Comparison of ENCODE assay signal across 11 cellular contexts in the genomic region with DNA sequence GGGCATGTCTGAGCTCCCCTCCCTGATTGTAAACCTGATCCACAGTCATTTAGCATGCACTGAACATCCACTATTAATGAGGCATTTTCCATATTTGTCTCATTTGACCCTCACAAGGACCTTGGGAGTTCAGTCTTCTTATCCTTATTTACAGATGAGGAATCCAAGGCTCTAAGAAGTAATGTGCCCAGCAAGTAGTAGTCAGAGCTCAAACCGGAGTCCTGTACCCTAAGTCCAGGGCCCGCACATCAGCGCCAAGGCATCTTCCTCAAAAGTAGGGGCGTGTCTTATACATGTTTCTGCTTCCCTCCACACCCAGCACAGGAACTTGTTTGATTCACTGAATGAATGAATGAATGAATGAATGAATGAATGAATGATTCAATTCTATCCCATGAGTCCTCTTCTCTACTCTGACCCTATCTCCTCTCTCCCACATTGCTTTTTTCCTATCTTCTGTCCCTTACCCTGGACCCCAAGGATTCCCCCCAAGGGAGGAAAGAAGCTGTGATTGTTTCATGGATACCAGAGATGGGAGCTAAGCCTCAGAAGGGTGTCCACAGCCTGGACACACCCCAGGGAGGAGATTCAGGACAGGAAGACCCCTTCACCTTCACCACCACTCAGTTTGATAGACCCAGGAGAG. TPM values are rescaled to one million over a fixed set of nuclear protein-coding genes. Genes with fewer than 3 reads are reported as not detected.
DNase-seq lines count a peak whose midpoint lies in the region; ATAC-seq, FAIRE-seq and TF ChIP-seq lines count a peak whose summit lies in the region.
"Had no signal": no experiment of that assay in that cellular context is flagged by ENCODE, and none has a peak within 500 bp of the region (broad histone marks: within the 10 kb centered on the region; RNA-seq: fewer than 3 reads in every experiment).

No MANE protein-coding gene starts in this region.

- H3K4me1 ChIP-seq in Peyer's patch (peaks cover 0 to 42% (median 2%) of the 10 kb centered on the region in 4 donors), keratinocyte (ENCODE audit: control insufficient read depth, extremely low read depth, insufficient read depth, low read length) (peaks cover 30% of the 10 kb centered on the region), small intestine (ENCODE audit: control insufficient read depth in 2 of 2, insufficient read depth in 1 of 2, low read depth in 1 of 2, low read length in 1 of 2) (peaks cover 0 to 2% of the 10 kb centered on the region in 2 donors)

- H3K9ac ChIP-seq in keratinocyte (ENCODE audit: control insufficient read depth, extremely low read depth, insufficient read depth, low read length) = no peak overlapping the region

- H3K79me2 ChIP-seq in keratinocyte (ENCODE audit: control insufficient read depth, insufficient read depth, low read length) = no peaks in the 10 kb centered on the region

- FAIRE-seq in keratinocyte (lab: Jason Lieb, UNC) = no peak
- no peak for FAIRE-seq in small intestine (lab: Jason Lieb, UNC)

- WGBS in small intestine, 3 donors = 17 to 59% (median 32%) methylated on average over 4 of the region's 4 CpGs

- H3K27me3 ChIP-seq in Peyer's patch = no peaks in the 10 kb centered on the region
- H3K27me3 ChIP-seq in keratinocyte (ENCODE audit: control insufficient read depth, extremely low read depth, insufficient read depth, low read length) = no peaks in the 10 kb centered on the region
- H3K27me3 ChIP-seq in small intestine (ENCODE audit: control insufficient read depth in 2 of 2, insufficient read depth in 2 of 2, low read length in 2 of 2) = no peaks in the 10 kb centered on the region
- H3K27me3 ChIP-seq: foreskin keratinocyte had no signal

- H3K36me3 ChIP-seq in Peyer's patch = no peaks in the 10 kb centered on the region
- no peaks in the 10 kb centered on the region for H3K36me3 ChIP-seq in keratinocyte (ENCODE audit: control insufficient read depth in 2 of 2, extremely low read depth in 1 of 2, insufficient read depth in 2 of 2, low read length in 2 of 2)
- H3K36me3 ChIP-seq in small intestine (ENCODE audit: control insufficient read depth in 2 of 2, insufficient read depth in 2 of 2, low read length in 2 of 2) = no peaks in the 10 kb centered on the region

- TF ChIP-seq CTCF in Peyer's patch (IDR thresholded peaks at IDR 0.05) (no peak), keratinocyte (optimal IDR thresholded peaks at IDR 0.05 in 1 of 3, IDR thresholded peaks at IDR 0.05 in 1 of 3, conservative IDR thresholded peaks at IDR 0.05 in 1 of 3; ENCODE audit: extremely low read depth in 1 of 3, insufficient read depth in 2 of 3, low read length in 3 of 3) (no peak)

- peak; percentile 82 for DNase-seq in DMS53 (lab: John Stamatoyannopoulos, UW)
- no peak for DNase-seq in Peyer's patch
- DNase-seq in keratinocyte (ENCODE audit: low read depth, low spot score) = no peak
- peak; percentile 81 for DNase-seq in small intestine
- DNase-seq in NCI-H2029 treated with DMSO at 0.1 percent for 48 hours (lab: John Stamatoyannopoulos, UW) = no peak
- DNase-seq in NCI-H748 (lab: John Stamatoyannopoulos, UW; ENCODE audit: unreplicated experiment) = no peak
- no peak for DNase-seq in activated CD4-positive, alpha-beta T cell treated with anti-CD3 and anti-CD28 coated beads for 48 hours
- DNase-seq: activated CD4-positive, CD25-positive, alpha-beta regulatory T cell treated with anti-CD3 and anti-CD28 coated beads, Interleukin-2, amount 50 U/mL, for 72 hours had no signal

- dilution Hi-C loops in keratinocyte (cut with MboI; ENCODE audit: extremely low pct_ligation_motif_present, low sequenced_read_pairs) = no loop called here

- H3K4me3 ChIP-seq in Peyer's patch (peak overlapping the region in 1 of 4 donors; percentile 20), keratinocyte (ENCODE audit: control insufficient read depth in 2 of 3, extremely low read depth in 1 of 3, insufficient read depth in 2 of 3, low read depth in 1 of 3, low read length in 3 of 3) (no peak overlapping the region), small intestine (ENCODE audit: low read depth in 1 of 2, low read length in 2 of 2) (peak overlapping the region in 1 of 2 donors; percentile 1)
- H3K4me3 ChIP-seq: lung had no signal

- no peak overlapping the region for H2AFZ ChIP-seq in keratinocyte (ENCODE audit: control insufficient read depth, low read length)

- no peak for ATAC-seq in GM21515 (IDR thresholded peaks at IDR 0.05; ENCODE audit: unreplicated experiment)

- peak overlapping the region; percentile 22 for H3K4me2 ChIP-seq in keratinocyte (ENCODE audit: control insufficient read depth, extremely low read depth, insufficient read depth, low read depth, low read length)

- peak overlapping the region in 3 of 4 donors; percentile 87 to 98 (median 96) for H3K27ac ChIP-seq in Peyer's patch
- H3K27ac ChIP-seq in keratinocyte (ENCODE audit: control insufficient read depth, insufficient read depth, low read length) = peak overlapping the region; percentile 43
- peak overlapping the region; percentile 98 to 99 for H3K27ac ChIP-seq in small intestine (ENCODE audit: low read depth in 1 of 2, low read length in 1 of 2)
- H3K27ac ChIP-seq: foreskin keratinocyte had no signal

- H3K9me1 ChIP-seq in keratinocyte (ENCODE audit: control insufficient read depth, extremely low read depth, insufficient read depth, low read length) = no peaks in the 10 kb centered on the region

- H3K9me3 ChIP-seq in Peyer's patch = no peaks in the 10 kb centered on the region
- no peaks in the 10 kb centered on the region for H3K9me3 ChIP-seq in keratinocyte (ENCODE audit: control insufficient read depth, low read depth, low read length)
- H3K9me3 ChIP-seq in small intestine (ENCODE audit: control insufficient read depth, low read depth) = no peaks in the 10 kb centered on the region

- no peak for TF ChIP-seq POLR2A in Peyer's patch (IDR thresholded peaks at IDR 0.05)

- H4K20me1 ChIP-seq in keratinocyte (ENCODE audit: control insufficient read depth, extremely low read depth, insufficient read depth, low read length) = no peaks in the 10 kb centered on the region

RNA-seq across cellular contexts. Expression of gene KRT8, which starts 21.8 kb away (rescaled TPM):
- 1,000 to 10,000 TPM; 1,046 to 2,452 (median 2,098) TPM for total RNA-seq in Peyer's patch
- polyA plus RNA-seq in keratinocyte (151 to 286 TPM (median 160 TPM) in 3 replicates), small intestine (1,000 to 10,000 TPM; 2,417 to 3,002 (median 2,429) TPM)
- polyA plus RNA-seq in keratinocyte (2011; ENCODE audit: low read depth) = 51.4 TPM
- polyA plus RNA-seq in keratinocyte (2011; cell fraction: cytosol; rRNA removed) = 114 and 155 TPM in 2 replicates
- polyA plus RNA-seq in keratinocyte (2011; cell fraction: nucleus; rRNA removed) = 76.6 and 90.5 TPM in 2 replicates
- polyA plus RNA-seq in keratinocyte (2012; ENCODE audit: low replicate concordance) = 22.4 and 298 TPM in 2 replicates
- polyA minus RNA-seq in keratinocyte = 144 to 245 TPM (median 179 TPM) in 3 replicates
- polyA minus RNA-seq in keratinocyte (2011; cell fraction: cytosol; rRNA and poly(A)+ RNA removed) = 273 TPM
- polyA minus RNA-seq in keratinocyte (2011; cell fraction: nucleus; rRNA and poly(A)+ RNA removed) = 68.3 and 75.2 TPM in 2 replicates

RNA-seq across cellular contexts. Expression of gene KRT18, which starts 22.2 kb away (rescaled TPM):
- total RNA-seq in Peyer's patch = 100 to 1,000 TPM; 320 to 614 (median 477) TPM
- polyA plus RNA-seq in keratinocyte (75.1 to 423 TPM (median 182 TPM) in 3 replicates), small intestine (100 to 1,000 TPM; 484 to 728 (median 496) TPM)
- polyA plus RNA-seq in keratinocyte (2011; ENCODE audit: low read depth) = 53.0 TPM
- 119 and 164 TPM in 2 replicates for polyA plus RNA-seq in keratinocyte (2011; cell fraction: cytosol; rRNA removed)
- polyA plus RNA-seq in keratinocyte (2011; cell fraction: nucleus; rRNA removed) = 90.3 and 92.6 TPM in 2 replicates
- 75.5 and 388 TPM in 2 replicates for polyA plus RNA-seq in keratinocyte (2012; ENCODE audit: low replicate concordance)
- polyA minus RNA-seq in keratinocyte = 62.1 to 507 TPM (median 158 TPM) in 3 replicates
- 123 TPM for polyA minus RNA-seq in keratinocyte (2011; cell fraction: cytosol; rRNA and poly(A)+ RNA removed)
- 29.4 and 32.0 TPM in 2 replicates for polyA minus RNA-seq in keratinocyte (2011; cell fraction: nucleus; rRNA and poly(A)+ RNA removed)

Comparison
In these comparisons a context has a peak if more than half of its experiments do, and no peak if none do; other contexts are left out.
1. DNase-seq: peak in DMS53 (single experiment) and small intestine (single experiment); none in Peyer's patch (0 of 3), keratinocyte (single experiment), NCI-H2029 treated with DMSO at 0.1 percent for 48 hours (single experiment), NCI-H748 (single experiment) and activated CD4-positive, alpha-beta T cell treated with anti-CD3 and anti-CD28 coated beads for 48 hours (single experiment).
2. H3K27ac ChIP-seq: peak in every context shown above with its lines; median percentile 98 in small intestine; 96 in Peyer's patch; 43 in keratinocyte.
3. RNA of gene KRT8, which starts 21.8 kb away (polyA plus RNA-seq): 2,417 to 3,002 TPM in small intestine; 22.4 to 298 TPM in keratinocyte; every median in the first group is over 4 times any median in the second.